ENCODE assay signal across 17 cellular contexts in the genomic region with DNA sequence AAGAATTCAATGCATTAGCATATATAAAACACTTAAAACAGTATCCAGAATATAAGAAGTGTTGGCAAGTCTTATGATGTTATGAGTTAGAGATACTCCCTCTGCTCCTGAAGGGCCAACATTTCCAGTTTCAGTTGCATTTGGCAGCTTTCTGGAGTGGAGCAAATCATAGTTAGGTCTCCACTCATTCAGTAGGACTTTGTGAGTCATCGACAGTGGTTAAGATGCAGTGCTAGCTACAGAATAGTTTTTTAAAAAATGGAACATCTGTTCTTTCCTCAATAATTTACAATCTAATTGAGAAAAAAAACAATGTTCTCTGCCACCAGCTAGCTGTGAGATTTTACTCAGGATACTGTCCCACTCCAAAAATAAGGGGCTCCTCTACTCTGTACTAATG.
A peak's percentile ranks its signal among the peaks of the same experiment; 100 is the strongest.
DNase-seq lines count a peak whose midpoint lies in the region; ATAC-seq and TF ChIP-seq lines count a peak whose summit lies in the region.
"Had no signal": no experiment of that assay in that cellular context is flagged by ENCODE, and none has a peak within 500 bp of the region (broad histone marks: within the 10 kb centered on the region; RNA-seq: fewer than 3 reads in every experiment).

No MANE protein-coding gene starts in this region.

- peak; percentile 68 for DNase-seq in AG09309 (ENCODE audit: low read depth)
- DNase-seq in HCEC 1CT: peak; percentile 86
- peak; percentile 76 for DNase-seq in amniotic epithelial cell (ENCODE audit: low read depth)
- peak; percentile 80 for DNase-seq in iris pigment epithelial cell (ENCODE audit: low read depth)
- no peak for DNase-seq in activated CD8-positive, alpha-beta memory T cell treated with anti-CD3 and anti-CD28 coated beads, Interleukin-2, amount 50 U/mL, for 48 hours
- no peak for DNase-seq in HuH-7.5 (ENCODE audit: low spot score)
- DNase-seq in hippocampal formation (lab: John Stamatoyannopoulos, UW): no peak
- DNase-seq: activated CD8-positive, alpha-beta memory T cell treated with anti-CD3 and anti-CD28 coated beads, Interleukin-2, amount 50 U/mL, for 4 hours; amygdala; CD4-positive, CD25-positive, alpha-beta regulatory T cell; NCI-H1105 treated with DMSO at 0.1 percent for 48 hours; NCI-H526 treated with DMSO at 0.1 percent for 48 hours; ovary; SHP77 treated with DMSO at 0.1 percent for 48 hours; stimulated activated naive B cell treated with anti-CD40 and anti-IgM and Interleukin-4, amounts not matched to agents 10 μg/mL and 1 μg/mL and 100 μg/mL, for 72 hours; WERI-Rb-1 had no signal

- ATAC-seq in GM21529 (IDR thresholded peaks at IDR 0.05; ENCODE audit: unreplicated experiment): no peak
- ATAC-seq: stimulated activated naive B cell treated with anti-CD40 and anti-IgM and Interleukin-4, amounts not matched to agents 10 μg/mL and 1 μg/mL and 100 μg/mL, for 72 hours had no signal

- TF ChIP-seq CTCF in AG09309 (IDR thresholded peaks at IDR 0.05; ENCODE audit: control insufficient read depth, insufficient read depth, low read depth, low read length, missing control alignments): no peak

- no peak overlapping the region for H3K4me3 ChIP-seq in AG09309 (ENCODE audit: control insufficient read depth, low read depth, low read length)
- H3K4me3 ChIP-seq: ovary had no signal

Comparison
In these comparisons a context has a peak if more than half of its experiments do, and no peak if none do; other contexts are left out.
1. DNase-seq: peak in AG09309 (single experiment), HCEC 1CT (single experiment), amniotic epithelial cell (single experiment) and iris pigment epithelial cell (single experiment); none in activated CD8-positive, alpha-beta memory T cell treated with anti-CD3 and anti-CD28 coated beads, Interleukin-2, amount 50 U/mL, for 48 hours (single experiment), HuH-7.5 (single experiment) and hippocampal formation (0 of 2).